ENCODE assay signal across 15 cellular contexts in the genomic region with DNA sequence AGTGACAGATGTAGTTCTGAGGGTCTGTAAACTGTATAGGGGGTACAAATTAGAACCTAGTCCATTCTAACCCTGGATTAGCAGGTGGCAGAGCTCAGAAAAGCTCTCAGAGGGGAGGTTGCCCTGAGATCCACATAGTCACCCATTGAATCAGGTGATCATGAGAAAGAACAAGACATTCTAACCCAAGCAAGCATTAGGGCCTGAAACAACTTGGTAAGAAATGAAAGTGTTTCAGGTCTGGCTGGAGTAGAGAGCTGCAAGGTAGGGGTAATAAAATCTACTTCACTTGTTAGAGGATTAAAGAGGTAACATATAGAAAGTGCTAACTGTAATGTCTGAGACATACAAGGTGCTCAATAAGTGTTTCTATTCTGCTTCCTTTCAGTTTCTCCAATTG. TPM values are rescaled to one million over a fixed set of nuclear protein-coding genes. Genes with fewer than 3 reads are reported as not detected.
A peak's percentile ranks its signal among the peaks of the same experiment; 100 is the strongest.
DNase-seq lines count a peak whose midpoint lies in the region; ATAC-seq and TF ChIP-seq lines count a peak whose summit lies in the region.
"Had no signal": no experiment of that assay in that cellular context is flagged by ENCODE, and none has a peak within 500 bp of the region (broad histone marks: within the 10 kb centered on the region; RNA-seq: fewer than 3 reads in every experiment).

No MANE protein-coding gene starts in this region.

- intact Hi-C loops in prostate gland (cut with DNase I), result no loop called here
- intact Hi-C loops in activated CD4-positive, alpha-beta T cell treated with anti-CD3 and anti-CD28 coated beads, Interleukin-2, amount 10 ng/mL, durations not matched to agents 24 days and 14 days (cut with micrococcal nuclease), result no loop called here

- H3K9me3 ChIP-seq in OCI-LY3 (ENCODE audit: insufficient read depth, low read length) (no peaks in the 10 kb centered on the region), prostate gland (no peaks in the 10 kb centered on the region)

- peak overlapping the region; percentile 75 for H3K4me2 ChIP-seq in OCI-LY3 (ENCODE audit: low read length)

- no peak for TF ChIP-seq POLR2A in prostate gland (IDR thresholded peaks at IDR 0.05)

- H3K27me3 ChIP-seq in OCI-LY3 (ENCODE audit: low read depth, low read length) (no peaks in the 10 kb centered on the region), prostate gland (replicated peaks; ENCODE audit: insufficient read depth) (no peaks in the 10 kb centered on the region)

- H3K4me1 ChIP-seq in OCI-LY3 (ENCODE audit: low read length), result peaks cover 46% of the 10 kb centered on the region
- no peaks in the 10 kb centered on the region for H3K4me1 ChIP-seq in prostate gland (replicated peaks)

- H3K4me1 Mint-ChIP-seq in activated CD4-positive, alpha-beta T cell treated with anti-CD3 and anti-CD28 coated beads, Interleukin-2, amount 10 ng/mL, durations not matched to agents 24 days and 14 days, result peaks cover 29% of the 10 kb centered on the region
- H3K4me1 Mint-ChIP-seq: CD4-positive, alpha-beta memory T cell had no signal

- H2AFZ ChIP-seq in OCI-LY3 (ENCODE audit: low read depth, low read length), result no peak overlapping the region

- no peak for TF ChIP-seq CTCF in OCI-LY3 (IDR thresholded peaks at IDR 0.05; ENCODE audit: low read depth, low read length)
- no peak for TF ChIP-seq CTCF in prostate gland (IDR thresholded peaks at IDR 0.05)

- DNase-seq in prostate gland (ENCODE audit: low spot score) (no peak), AML-193 (lab: John Stamatoyannopoulos, UW) (no peak), NCI-H510A (lab: John Stamatoyannopoulos, UW) (no peak)
- no peak for DNase-seq in activated CD4-positive, alpha-beta T cell treated with anti-CD3 and anti-CD28 coated beads, Interleukin-2, amount 10 ng/mL, durations not matched to agents 24 days and 14 days
- DNase-seq: CD4-positive, alpha-beta memory T cell; dermis blood vessel endothelial cell; NCI-H2029 treated with DMSO at 0.1 percent for 48 hours; PC-3; T-helper 17 cell had no signal

- H3K27ac Mint-ChIP-seq in activated CD4-positive, alpha-beta T cell treated with anti-CD3 and anti-CD28 coated beads, Interleukin-2, amount 10 ng/mL, durations not matched to agents 24 days and 14 days, result no peak overlapping the region
- H3K27ac Mint-ChIP-seq: activated naive CD8-positive, alpha-beta T cell; CD4-positive, alpha-beta memory T cell; T-helper 17 cell had no signal

- H3K9me3 Mint-ChIP-seq in activated CD4-positive, alpha-beta T cell treated with anti-CD3 and anti-CD28 coated beads, Interleukin-2, amount 10 ng/mL, durations not matched to agents 24 days and 14 days, result no peaks in the 10 kb centered on the region
- H3K9me3 Mint-ChIP-seq: CD4-positive, alpha-beta memory T cell had no signal

- ATAC-seq in GM18867 (IDR thresholded peaks at IDR 0.05; ENCODE audit: unreplicated experiment) (peak; percentile 68), GM21526 (IDR thresholded peaks at IDR 0.05; ENCODE audit: low FRiP score, unreplicated experiment) (peak; percentile 78), HG03066 (IDR thresholded peaks at IDR 0.05; ENCODE audit: low read depth, unreplicated experiment) (peak; percentile 56)
- ATAC-seq: left lobe of liver, PC-3 had no signal

- peak overlapping the region; percentile 67 for H3K27ac ChIP-seq in OCI-LY3 (ENCODE audit: low read length)
- no peak overlapping the region for H3K27ac ChIP-seq in prostate gland

- H3K36me3 Mint-ChIP-seq in activated CD4-positive, alpha-beta T cell treated with anti-CD3 and anti-CD28 coated beads, Interleukin-2, amount 10 ng/mL, durations not matched to agents 24 days and 14 days (ENCODE audit: low read depth), result no peaks in the 10 kb centered on the region
- H3K36me3 Mint-ChIP-seq: activated naive CD8-positive, alpha-beta T cell; CD4-positive, alpha-beta memory T cell had no signal

- peak overlapping the region; percentile 45; the same call in 1 of the 2 replicates for H3K9ac ChIP-seq in OCI-LY3 (ENCODE audit: low read length)

- no peaks in the 10 kb centered on the region for H4K20me1 ChIP-seq in OCI-LY3 (ENCODE audit: insufficient read depth, low read length)

- H3K4me3 Mint-ChIP-seq in activated CD4-positive, alpha-beta T cell treated with anti-CD3 and anti-CD28 coated beads, Interleukin-2, amount 10 ng/mL, durations not matched to agents 24 days and 14 days, result no peak overlapping the region
- H3K4me3 Mint-ChIP-seq: activated naive CD8-positive, alpha-beta T cell; CD4-positive, alpha-beta memory T cell; T-helper 17 cell had no signal

- no peaks in the 10 kb centered on the region for H3K27me3 Mint-ChIP-seq in activated CD4-positive, alpha-beta T cell treated with anti-CD3 and anti-CD28 coated beads, Interleukin-2, amount 10 ng/mL, durations not matched to agents 24 days and 14 days
- H3K27me3 Mint-ChIP-seq: activated naive CD8-positive, alpha-beta T cell; CD4-positive, alpha-beta memory T cell; T-helper 17 cell had no signal

- H3K36me3 ChIP-seq in OCI-LY3 (replicated peaks; ENCODE audit: low read depth, low read length) (no peaks in the 10 kb centered on the region), prostate gland (no peaks in the 10 kb centered on the region)

- H3K4me3 ChIP-seq in OCI-LY3 (ENCODE audit: low read length) (peak overlapping the region; percentile 61; the same call in 1 of the 2 replicates), prostate gland (no peak overlapping the region)

- H3K79me2 ChIP-seq in OCI-LY3 (ENCODE audit: low read length), result no peaks in the 10 kb centered on the region

RNA-seq across cellular contexts. Expression of a gene that starts 8.8 kb away (rescaled TPM):
- 10 to 100 TPM; 12.6 to 68.9 TPM for total RNA-seq in prostate gland
- 17.3 and 19.0 TPM in 2 replicates for total RNA-seq in activated CD4-positive, alpha-beta T cell treated with anti-CD3 and anti-CD28 coated beads, Interleukin-2, amount 10 ng/mL, durations not matched to agents 24 days and 14 days
